ENCODE assay signal across 1 cellular context in the genomic region with DNA sequence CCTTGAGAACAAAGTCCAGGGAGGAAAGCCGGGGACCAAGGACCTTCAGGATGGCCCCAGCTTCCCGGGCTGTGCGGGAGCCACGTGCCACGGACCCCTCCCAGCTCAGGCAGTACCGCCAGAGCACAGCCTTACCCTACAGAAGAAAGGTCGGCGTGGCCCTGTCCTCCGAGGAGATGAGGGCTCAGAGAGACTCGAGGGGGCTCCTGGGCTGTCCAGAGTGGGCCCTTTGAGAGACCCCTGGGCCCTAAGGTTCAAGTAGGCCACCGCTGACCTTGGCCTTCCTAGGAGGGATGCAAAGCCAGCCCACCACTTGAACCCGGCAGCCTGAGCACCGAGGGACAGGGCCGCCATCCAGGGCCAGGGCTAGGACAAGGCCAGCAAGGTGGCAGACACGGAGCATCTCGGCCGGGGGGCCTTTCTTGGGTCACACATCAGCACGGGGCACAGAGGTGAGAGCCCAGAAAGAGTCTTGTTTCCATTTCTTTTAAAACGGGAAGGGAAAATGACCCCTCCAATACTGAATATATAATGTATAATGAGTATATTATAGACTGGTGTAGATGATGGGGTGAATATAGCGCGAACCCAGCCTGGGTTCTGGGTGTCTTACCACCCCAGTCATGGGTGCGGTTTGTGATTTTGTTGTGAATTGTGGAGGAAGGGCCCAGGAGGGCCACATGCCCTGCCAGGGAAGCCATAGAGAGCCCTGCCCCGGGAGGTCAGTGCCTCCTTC.
TF ChIP-seq lines count a peak whose summit lies in the region.

No MANE protein-coding gene starts in this region.

TF ChIP-seq in A549, 52 proteins besides CTCF, POLR2A, EP300 and RAD21 (continued from another document):
- TF ChIP-seq NFE2L2 (conservative IDR thresholded peaks at IDR 0.05; ENCODE audit: low read length), result no peak
- TF ChIP-seq, protein P1, sequence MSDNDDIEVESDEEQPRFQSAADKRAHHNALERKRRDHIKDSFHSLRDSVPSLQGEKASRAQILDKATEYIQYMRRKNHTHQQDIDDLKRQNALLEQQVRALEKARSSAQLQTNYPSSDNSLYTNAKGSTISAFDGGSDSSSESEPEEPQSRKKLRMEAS (IDR thresholded peaks at IDR 0.05), result 0 out of 2 replicates have a peak, but pooled peaks have one; percentile 5
- TF ChIP-seq CBX8 (IDR thresholded peaks at IDR 0.05), result no peak
